13 cellular contexts compared by ENCODE assay signal in the genomic region with DNA sequence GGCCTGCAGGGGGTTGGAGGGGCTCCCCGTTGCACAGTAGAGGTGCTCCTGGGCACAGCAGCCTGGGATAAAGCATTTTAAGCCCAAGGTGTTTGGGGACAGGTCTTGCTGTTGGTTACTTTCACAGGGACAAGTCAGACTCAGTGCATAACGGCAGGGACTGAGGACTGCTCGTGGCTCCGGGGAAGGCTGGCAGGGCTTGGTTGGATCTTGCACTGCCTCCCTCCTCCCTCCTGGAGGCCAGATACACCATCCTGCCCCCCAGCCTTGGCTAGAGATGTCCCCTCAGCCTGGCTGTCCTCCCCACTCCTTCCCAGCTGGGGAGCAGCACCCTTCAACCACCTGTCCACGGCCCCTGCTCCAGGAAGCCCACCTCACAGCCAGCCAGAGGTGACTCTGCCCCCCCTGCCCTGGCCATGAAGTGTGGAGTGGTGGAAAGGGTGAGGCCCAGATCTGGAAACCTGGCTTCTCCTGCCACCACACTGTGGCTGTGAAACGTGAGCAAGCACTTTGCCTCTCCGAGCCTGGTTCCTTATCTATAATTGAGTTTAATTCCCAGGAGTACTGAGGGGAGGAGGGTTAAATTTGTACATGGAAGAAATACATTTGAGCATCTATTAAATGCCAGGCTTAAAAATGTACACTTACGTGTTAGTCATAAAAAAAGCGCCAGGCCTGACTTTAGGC.
"Had no signal": no experiment of that assay in that cellular context is flagged by ENCODE, and none has a peak within 500 bp of the region (broad histone marks: within the 10 kb centered on the region; RNA-seq: fewer than 3 reads in every experiment).

No MANE protein-coding gene starts in this region.

- DNase-seq: foreskin keratinocyte; left colon; mucosa of descending colon; naive thymus-derived CD8-positive, alpha-beta T cell; nucleus accumbens; small intestine; stimulated activated CD4-positive, alpha-beta T cell treated with anti-CD3 and anti-CD28 coated beads, Interleukin-2, amount 100 ng/mL, for 48 hours; stimulated activated naive CD4-positive, alpha-beta T cell treated with Interleukin-2 at 50 U/mL for 16 hours; upper lobe of left lung; uterus had no signal

- H3K4me3 ChIP-seq: hepatocyte, mucosa of descending colon, pancreas, upper lobe of left lung, uterus had no signal

- FAIRE-seq: pancreas, small intestine had no signal

- H3K4me2 ChIP-seq: hepatocyte had no signal

- H3K79me2 ChIP-seq: hepatocyte had no signal

- H3K27me3 ChIP-seq: hepatocyte, pancreas, upper lobe of left lung, uterus had no signal

- H3K4me1 ChIP-seq: foreskin keratinocyte, pancreas, uterus had no signal

- ATAC-seq: foreskin keratinocyte; left colon; mucosa of descending colon; naive thymus-derived CD8-positive, alpha-beta T cell; pancreas; right cardiac atrium had no signal

- H3K36me3 ChIP-seq: pancreas, upper lobe of left lung, uterus had no signal

- H2AFZ ChIP-seq: hepatocyte had no signal

- H3K9me3 ChIP-seq: mucosa of descending colon, pancreas, upper lobe of left lung, uterus had no signal

- H3K27ac ChIP-seq: foreskin keratinocyte, hepatocyte, pancreas, upper lobe of left lung, uterus had no signal
